ENCODE assay signal across 8 cellular contexts in the genomic region with DNA sequence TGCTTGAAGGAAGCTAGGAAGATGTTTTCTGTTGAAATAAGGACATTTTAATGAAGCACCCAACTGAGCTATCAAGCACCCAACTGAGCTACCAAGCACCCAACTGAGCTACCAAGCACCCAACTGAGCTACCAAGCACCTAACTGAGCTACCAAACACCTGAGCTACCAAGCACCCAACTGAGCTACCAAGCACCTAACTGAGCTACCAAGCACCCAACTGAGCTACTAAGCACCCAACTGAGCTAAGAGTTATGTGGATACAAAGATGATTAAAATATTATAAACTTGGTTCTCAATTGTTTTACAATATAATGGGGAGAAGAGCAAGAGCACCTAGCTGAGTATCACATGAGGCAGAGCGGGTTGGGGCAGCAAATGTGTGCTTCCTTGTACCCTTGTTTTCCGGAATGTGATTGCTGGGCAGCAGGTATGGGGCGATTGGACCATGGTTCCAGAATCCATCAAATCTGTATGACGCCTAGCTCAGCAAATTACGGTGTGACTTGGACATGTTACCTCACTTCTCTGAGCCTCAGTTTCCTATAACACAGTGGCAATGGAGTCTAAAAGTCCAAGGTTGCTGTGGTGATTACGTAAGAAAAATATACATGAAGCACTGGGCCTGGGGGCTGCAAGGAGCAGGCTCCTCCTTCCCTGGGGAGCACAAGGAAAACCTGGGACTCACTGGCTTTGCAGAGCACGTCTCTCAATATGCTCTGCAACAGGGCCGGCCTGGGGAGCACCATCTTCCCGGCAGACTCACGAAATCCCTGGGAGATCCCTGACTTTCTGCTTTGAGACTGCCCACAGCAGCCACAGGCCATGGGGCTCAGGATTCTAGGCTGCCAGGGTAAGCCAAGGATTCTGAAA. TPM values are rescaled to one million over a fixed set of nuclear protein-coding genes. Genes with fewer than 3 reads are reported as not detected.
A peak's percentile ranks its signal among the peaks of the same experiment; 100 is the strongest.
DNase-seq lines count a peak whose midpoint lies in the region; ATAC-seq and TF ChIP-seq lines count a peak whose summit lies in the region.

No MANE protein-coding gene starts in this region.

- no peaks in the 10 kb centered on the region for H3K9me3 Mint-ChIP-seq in stimulated activated naive CD8-positive, alpha-beta T cell treated with anti-CD3 and anti-CD28 coated beads, Interleukin-15, Interleukin-2, amounts not matched to agents 100 ng/mL and 50 ng/mL, for 24 hours
- no peaks in the 10 kb centered on the region for H3K9me3 Mint-ChIP-seq in brain

- no peaks in the 10 kb centered on the region for H3K36me3 ChIP-seq in neutrophil

- peak overlapping the region; percentile 66 for H3K4me3 Mint-ChIP-seq in stimulated activated naive CD8-positive, alpha-beta T cell treated with anti-CD3 and anti-CD28 coated beads, Interleukin-15, Interleukin-2, amounts not matched to agents 100 ng/mL and 50 ng/mL, for 24 hours
- peak overlapping the region in 3 of 5 experiments; percentile 23 to 75 (median 47) for H3K4me3 Mint-ChIP-seq in brain

- H3K4me3 ChIP-seq in neutrophil (ENCODE audit: low read depth in 1 of 2, low read length in 1 of 2), result no peak overlapping the region

- peaks cover 82% of the 10 kb centered on the region for H3K4me1 Mint-ChIP-seq in stimulated activated naive CD8-positive, alpha-beta T cell treated with anti-CD3 and anti-CD28 coated beads, Interleukin-15, Interleukin-2, amounts not matched to agents 100 ng/mL and 50 ng/mL, for 24 hours (ENCODE audit: low read depth)
- peaks cover 100% of the 10 kb centered on the region for H3K4me1 Mint-ChIP-seq in brain

- peak overlapping the region; percentile 97 for H3K27ac Mint-ChIP-seq in stimulated activated naive CD8-positive, alpha-beta T cell treated with anti-CD3 and anti-CD28 coated beads, Interleukin-15, Interleukin-2, amounts not matched to agents 100 ng/mL and 50 ng/mL, for 24 hours
- H3K27ac Mint-ChIP-seq in brain, result peak overlapping the region; percentile 33 to 99 (median 98)

- no peaks in the 10 kb centered on the region for H3K27me3 Mint-ChIP-seq in stimulated activated naive CD8-positive, alpha-beta T cell treated with anti-CD3 and anti-CD28 coated beads, Interleukin-15, Interleukin-2, amounts not matched to agents 100 ng/mL and 50 ng/mL, for 24 hours
- peaks cover 22% of the 10 kb centered on the region for H3K27me3 Mint-ChIP-seq in brain

- H3K4me1 ChIP-seq in neutrophil (ENCODE audit: control insufficient read depth in 1 of 2, insufficient read depth in 1 of 2, low read depth in 1 of 2, low read length in 1 of 2), result peaks cover 21 to 25% of the 10 kb centered on the region in 2 experiments

- TF ChIP-seq CTCF in brain (conservative IDR thresholded peaks at IDR 0.05), result no peak
- TF ChIP-seq CTCF in neutrophil (IDR thresholded peaks at IDR 0.05), result no peak

- no peak for ATAC-seq in stimulated activated naive CD8-positive, alpha-beta T cell treated with anti-CD3 and anti-CD28 coated beads, Interleukin-15, Interleukin-2, amounts not matched to agents 100 U/mL and 50 U/mL, for 24 hours
- no peak for ATAC-seq in GM18909 (IDR thresholded peaks at IDR 0.05; ENCODE audit: poor library complexity, unreplicated experiment)
- ATAC-seq in HG03521 (IDR thresholded peaks at IDR 0.05; ENCODE audit: unreplicated experiment), result no peak

- H3K27ac ChIP-seq in neutrophil, result peak overlapping the region; percentile 7

- no peaks in the 10 kb centered on the region for H3K9me3 ChIP-seq in neutrophil

- DNase-seq in stimulated activated naive CD8-positive, alpha-beta T cell treated with anti-CD3 and anti-CD28 coated beads, Interleukin-15, Interleukin-2, amounts not matched to agents 100 U/mL and 50 U/mL, for 24 hours, result no peak
- DNase-seq in stimulated activated CD4-positive, alpha-beta T cell treated with anti-CD3 and anti-CD28 coated beads, Interleukin-2, amount 100 ng/mL, for 48 hours, result no peak
- DNase-seq in NK-92 treated with Interleukin-12 subunit alpha and Interleukin-12 subunit beta, amount 100 ng/mL, for 24 hours (lab: John Stamatoyannopoulos, UW), result no peak

- no peaks in the 10 kb centered on the region for H3K27me3 ChIP-seq in neutrophil

- H3K36me3 Mint-ChIP-seq in stimulated activated naive CD8-positive, alpha-beta T cell treated with anti-CD3 and anti-CD28 coated beads, Interleukin-15, Interleukin-2, amounts not matched to agents 100 ng/mL and 50 ng/mL, for 24 hours (ENCODE audit: low read depth), result no peaks in the 10 kb centered on the region
- H3K36me3 Mint-ChIP-seq in brain, result no peaks in the 10 kb centered on the region

RNA-seq across cellular contexts. Expression of a gene that starts 11.3 kb away (rescaled TPM):
- 22.7 TPM for polyA plus RNA-seq in brain (ENCODE audit: insufficient read depth, low read depth, low replicate concordance)

RNA-seq across cellular contexts. Expression of a gene that starts 58.4 kb away (rescaled TPM):
- polyA plus RNA-seq in brain (ENCODE audit: insufficient read depth, low read depth, low replicate concordance), result 457 TPM
